In the genomic region with DNA sequence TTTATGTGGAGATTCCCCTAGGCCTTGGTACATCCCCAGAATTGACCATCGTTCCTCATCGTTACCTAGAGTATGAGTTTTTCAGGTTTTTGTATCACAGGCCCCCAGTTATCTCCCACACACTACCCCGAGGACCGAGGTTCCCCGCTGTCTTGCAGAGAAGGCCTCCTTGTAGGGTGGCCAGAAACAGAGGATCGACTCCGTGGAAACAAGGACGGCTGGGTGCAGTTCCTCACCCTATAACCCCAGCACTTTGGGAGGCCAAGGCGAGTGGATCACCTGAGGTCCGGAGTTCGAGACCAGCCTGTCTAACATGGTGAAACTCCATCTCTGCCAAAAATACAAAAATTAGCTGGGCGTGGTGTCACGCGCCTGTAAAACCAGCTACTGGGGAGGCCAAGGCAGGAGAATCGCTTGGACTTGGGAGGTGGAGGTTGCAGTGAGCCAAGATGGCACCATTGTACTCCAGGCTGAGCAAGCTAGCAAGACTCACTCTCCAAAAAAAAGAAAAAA, we compare ENCODE assay signal across 8 cellular contexts. TPM values are rescaled to one million over a fixed set of nuclear protein-coding genes. Genes with fewer than 3 reads are reported as not detected.
A peak's percentile ranks its signal among the peaks of the same experiment; 100 is the strongest.
DNase-seq lines count a peak whose midpoint lies in the region; ATAC-seq and TF ChIP-seq lines count a peak whose summit lies in the region.

No MANE protein-coding gene starts in this region.

- peaks cover 53% of the 10 kb centered on the region for H3K79me2 ChIP-seq in GM23338 (replicated peaks; ENCODE audit: insufficient read depth)

- H3K27me3 Mint-ChIP-seq in GM23338 (ENCODE audit: insufficient read depth, low read depth, poor library complexity), result peaks cover 24% of the 10 kb centered on the region
- no peaks in the 10 kb centered on the region for H3K27me3 Mint-ChIP-seq in activated CD4-positive, alpha-beta memory T cell treated with anti-CD3 and anti-CD28 coated beads for 36 hours

- peak overlapping the region; percentile 90 for H3K4me2 ChIP-seq in GM23338

- intact Hi-C loops in activated CD4-positive, alpha-beta memory T cell treated with anti-CD3 and anti-CD28 coated beads for 36 hours (cut with micrococcal nuclease), result loop anchor here (1.0 kb wide), 3 partner anchors 21 to 42 kb away; partner anchors contain the start of gene ABHD17A
- intact Hi-C loops in right cardiac atrium (cut with DNase I), result no loop called here

- H2AFZ ChIP-seq in GM23338, result no peak overlapping the region

- peaks cover 21% of the 10 kb centered on the region for H3K4me1 Mint-ChIP-seq in GM23338
- peaks cover 37% of the 10 kb centered on the region for H3K4me1 Mint-ChIP-seq in activated CD4-positive, alpha-beta memory T cell treated with anti-CD3 and anti-CD28 coated beads for 36 hours (ENCODE audit: low read depth)

- H3K27ac Mint-ChIP-seq in GM23338, result peak overlapping the region; percentile 95
- peak overlapping the region; percentile 86 for H3K27ac Mint-ChIP-seq in activated CD4-positive, alpha-beta memory T cell treated with anti-CD3 and anti-CD28 coated beads for 36 hours

- CTCF ChIA-PET in activated CD4-positive, alpha-beta memory T cell treated with anti-CD3 and anti-CD28 coated beads for 36 hours (lab: Charles Lee), result interaction anchor here (0.6 to 1.4 kb wide), 9 partner anchors 8 to 1615 kb away, joined by 3 to 5 read pairs (median 3); no protein-coding TSS in a partner anchor

- peaks cover 7% of the 10 kb centered on the region for H4K20me1 ChIP-seq in GM23338 (replicated peaks; ENCODE audit: insufficient read depth)

- peaks cover 4% of the 10 kb centered on the region; the same call in 1 of the 3 replicates for H3K9me3 Mint-ChIP-seq in GM23338
- no peaks in the 10 kb centered on the region for H3K9me3 Mint-ChIP-seq in activated CD4-positive, alpha-beta memory T cell treated with anti-CD3 and anti-CD28 coated beads for 36 hours

- H3K4me1 ChIP-seq in GM23338 (ENCODE audit: insufficient read depth) (peaks cover 12% of the 10 kb centered on the region), right cardiac atrium (ENCODE audit: control insufficient read depth, insufficient read depth, low read length) (no peaks in the 10 kb centered on the region), skeletal muscle tissue (ENCODE audit: control insufficient read depth in 3 of 3, insufficient read depth in 3 of 3, low read length in 3 of 3) (peaks cover 12 to 37% (median 14%) of the 10 kb centered on the region in 3 donors)

- H3K36me3 ChIP-seq in GM23338 (ENCODE audit: insufficient read depth) (no peaks in the 10 kb centered on the region), skeletal muscle tissue (ENCODE audit: control insufficient read depth in 3 of 3, insufficient read depth in 3 of 3, low read length in 3 of 3) (no peaks in the 10 kb centered on the region)

- no peak for TF ChIP-seq CTCF in GM23338 (conservative IDR thresholded peaks at IDR 0.05; ENCODE audit: low read depth in 2 of 2)

- no peaks in the 10 kb centered on the region for H3K9me3 ChIP-seq in right cardiac atrium (ENCODE audit: control insufficient read depth, low read length)
- H3K9me3 ChIP-seq in skeletal muscle tissue (ENCODE audit: control insufficient read depth in 3 of 3, low read length in 3 of 3), result no peaks in the 10 kb centered on the region

- peak overlapping the region; percentile 70 for H3K4me3 ChIP-seq in GM23338
- H3K4me3 ChIP-seq in right cardiac atrium (ENCODE audit: low read length), result peak overlapping the region; percentile 73
- H3K4me3 ChIP-seq in skeletal muscle tissue (ENCODE audit: low read length in 3 of 3), result peak overlapping the region; percentile 85 to 93 (median 88)

- ATAC-seq in GM23338 (no peak), right cardiac atrium (no peak), GM21619 (IDR thresholded peaks at IDR 0.05; ENCODE audit: unreplicated experiment) (no peak), HG02885 (IDR thresholded peaks at IDR 0.05; ENCODE audit: poor library complexity, unreplicated experiment) (no peak)

- peak overlapping the region; percentile 81 for H3K4me3 Mint-ChIP-seq in GM23338
- peak overlapping the region; percentile 87 for H3K4me3 Mint-ChIP-seq in activated CD4-positive, alpha-beta memory T cell treated with anti-CD3 and anti-CD28 coated beads for 36 hours

- 75% methylated on average over 15 of the region's 15 CpGs for WGBS in right cardiac atrium

- peaks cover 12% of the 10 kb centered on the region for H3K36me3 Mint-ChIP-seq in GM23338 (ENCODE audit: low read depth)
- peaks cover 2% of the 10 kb centered on the region for H3K36me3 Mint-ChIP-seq in activated CD4-positive, alpha-beta memory T cell treated with anti-CD3 and anti-CD28 coated beads for 36 hours

- POLR2A ChIA-PET in activated CD4-positive, alpha-beta memory T cell treated with anti-CD3 and anti-CD28 coated beads for 36 hours (lab: Charles Lee), result interaction anchor here (0.5 to 1.6 kb wide), 6 partner anchors 21 to 514 kb away, joined by 3 to 4 read pairs (median 3); partner anchors contain the start of gene ABHD17A

- peaks cover 20% of the 10 kb centered on the region for H3F3A ChIP-seq in GM23338 (replicated peaks; ENCODE audit: low read depth)

- H3K9me2 ChIP-seq in GM23338 (ENCODE audit: insufficient read depth), result no peaks in the 10 kb centered on the region

- H3K9ac ChIP-seq in skeletal muscle tissue (ENCODE audit: low read depth in 1 of 3, low read length in 3 of 3), result peak overlapping the region; percentile 76 to 82 (median 77)

- H3K27me3 ChIP-seq in GM23338 (ENCODE audit: insufficient read depth) (no peaks in the 10 kb centered on the region), right cardiac atrium (ENCODE audit: control insufficient read depth, insufficient read depth) (no peaks in the 10 kb centered on the region), skeletal muscle tissue (ENCODE audit: control insufficient read depth in 3 of 3, insufficient read depth in 3 of 3, low read length in 3 of 3) (no peaks in the 10 kb centered on the region)

- DNase-seq in GM23338 (ENCODE audit: low spot score), result no peak
- no peak for DNase-seq in activated CD4-positive, alpha-beta memory T cell treated with anti-CD3 and anti-CD28 coated beads for 36 hours
- DNase-seq in right cardiac atrium, result no peak
- no peak for DNase-seq in retina
- no peak for DNase-seq in NCI-H526 treated with DMSO at 0.1 percent for 48 hours (lab: John Stamatoyannopoulos, UW)

- H3K27ac ChIP-seq in GM23338 (ENCODE audit: low read depth) (peak overlapping the region; percentile 73), right cardiac atrium (ENCODE audit: low read length) (peak overlapping the region; percentile 18), skeletal muscle tissue (ENCODE audit: low read depth, low read length) (peak overlapping the region; percentile 69)

TF ChIP-seq in GM23338, 12 proteins besides CTCF, POLR2A, EP300 and RAD21 (continues in another document):
- TF ChIP-seq NANOG (IDR thresholded peaks at IDR 0.05; ENCODE audit: borderline replicate concordance), result no peak
- TF ChIP-seq EZH2phosphoT487 (IDR thresholded peaks at IDR 0.05; ENCODE audit: unreplicated experiment), result no peak
- no peak for TF ChIP-seq STAT1 (IDR thresholded peaks at IDR 0.05; ENCODE audit: unreplicated experiment)
- TF ChIP-seq CREB1 (CRISPR knock-in tag; IDR thresholded peaks at IDR 0.05; ENCODE audit: low read depth), result no peak

RNA-seq across cellular contexts. Expression of gene ADAT3, which starts 0.7 kb away (rescaled TPM):
- 10.6 and 12.4 TPM in 2 replicates for total RNA-seq in GM23338 (2014; rRNA removed; shearing (Covaris generic))
- polyA plus RNA-seq in GM23338 (2016; fragmentation: Nextera tagmentation; extraction: Ambion mirVana) (7.8 and 7.9 TPM in 2 replicates), right cardiac atrium (1.8 TPM)
- total RNA-seq in activated CD4-positive, alpha-beta memory T cell treated with anti-CD3 and anti-CD28 coated beads for 36 hours, result 1 to 10 TPM; 5.7 to 5.8 TPM
- total RNA-seq in right cardiac atrium (1 to 10 TPM; 1.2 to 2.7 (median 2.0) TPM), skeletal muscle tissue (1.0 TPM)

RNA-seq across cellular contexts. Expression of gene SCAMP4, which starts 0.7 kb away (rescaled TPM):
- total RNA-seq in GM23338 (2014; rRNA removed; shearing (Covaris generic)), result 87.0 and 106 TPM in 2 replicates
- 35.5 and 39.4 TPM in 2 replicates for polyA plus RNA-seq in GM23338 (2016; fragmentation: Nextera tagmentation; extraction: Ambion mirVana)
- total RNA-seq in activated CD4-positive, alpha-beta memory T cell treated with anti-CD3 and anti-CD28 coated beads for 36 hours, result 10 to 100 TPM; 24.2 to 28.4 TPM
- total RNA-seq in right cardiac atrium, result 10 to 100 TPM; 18.4 to 19.9 (median 18.9) TPM
- polyA plus RNA-seq in right cardiac atrium, result 16.1 TPM
- 8.9 TPM for total RNA-seq in skeletal muscle tissue

RNA-seq across cellular contexts. Expression of gene ABHD17A, which starts 20.6 kb away (rescaled TPM):
- total RNA-seq in GM23338 (2014; rRNA removed; shearing (Covaris generic)), result 68.8 and 99.9 TPM in 2 replicates
- 34.2 and 37.1 TPM in 2 replicates for polyA plus RNA-seq in GM23338 (2016; fragmentation: Nextera tagmentation; extraction: Ambion mirVana)
- total RNA-seq in activated CD4-positive, alpha-beta memory T cell treated with anti-CD3 and anti-CD28 coated beads for 36 hours, result 100 to 1,000 TPM; 108 to 110 TPM
- 10 to 100 TPM; 64.4 to 71.3 (median 68.3) TPM for total RNA-seq in right cardiac atrium
- polyA plus RNA-seq in right cardiac atrium, result 96.0 TPM
- 52.7 TPM for total RNA-seq in skeletal muscle tissue

RNA-seq across cellular contexts. Expression of gene CSNK1G2, which starts 35.1 kb away (rescaled TPM):
- 113 and 147 TPM in 2 replicates for total RNA-seq in GM23338 (2014; rRNA removed; shearing (Covaris generic))
- 39.6 and 55.9 TPM in 2 replicates for polyA plus RNA-seq in GM23338 (2016; fragmentation: Nextera tagmentation; extraction: Ambion mirVana)
- total RNA-seq in activated CD4-positive, alpha-beta memory T cell treated with anti-CD3 and anti-CD28 coated beads for 36 hours, result 10 to 100 TPM; 63.7 to 66.2 TPM
- 10 to 100 TPM; 25.6 to 32.2 (median 29.0) TPM for total RNA-seq in right cardiac atrium
- 30.2 TPM for polyA plus RNA-seq in right cardiac atrium
- 24.0 TPM for total RNA-seq in skeletal muscle tissue

RNA-seq across cellular contexts. Expression of gene KLF16, which starts 42.5 kb away (rescaled TPM):
- total RNA-seq in GM23338 (2014; rRNA removed; shearing (Covaris generic)), result 20.2 and 22.0 TPM in 2 replicates
- polyA plus RNA-seq in GM23338 (2016; fragmentation: Nextera tagmentation; extraction: Ambion mirVana) (8.9 and 12.3 TPM in 2 replicates), right cardiac atrium (4.5 TPM)
- total RNA-seq in activated CD4-positive, alpha-beta memory T cell treated with anti-CD3 and anti-CD28 coated beads for 36 hours, result 10 to 100 TPM; 23.3 to 24.2 TPM
- total RNA-seq in right cardiac atrium (10 to 100 TPM in 1 of 4 donors, 1 to 10 TPM in 3; 6.4 to 11.1 (median 7.3) TPM), skeletal muscle tissue (2.6 TPM)

Comparison
In these comparisons a context has a peak if more than half of its experiments do, and no peak if none do; other contexts are left out.
1. H3K27ac ChIP-seq: peak in every context shown above with its lines; median percentile 73 in GM23338; 69 in skeletal muscle tissue; 18 in right cardiac atrium.